ENCODE assay signal across 9 cellular contexts in the genomic region with DNA sequence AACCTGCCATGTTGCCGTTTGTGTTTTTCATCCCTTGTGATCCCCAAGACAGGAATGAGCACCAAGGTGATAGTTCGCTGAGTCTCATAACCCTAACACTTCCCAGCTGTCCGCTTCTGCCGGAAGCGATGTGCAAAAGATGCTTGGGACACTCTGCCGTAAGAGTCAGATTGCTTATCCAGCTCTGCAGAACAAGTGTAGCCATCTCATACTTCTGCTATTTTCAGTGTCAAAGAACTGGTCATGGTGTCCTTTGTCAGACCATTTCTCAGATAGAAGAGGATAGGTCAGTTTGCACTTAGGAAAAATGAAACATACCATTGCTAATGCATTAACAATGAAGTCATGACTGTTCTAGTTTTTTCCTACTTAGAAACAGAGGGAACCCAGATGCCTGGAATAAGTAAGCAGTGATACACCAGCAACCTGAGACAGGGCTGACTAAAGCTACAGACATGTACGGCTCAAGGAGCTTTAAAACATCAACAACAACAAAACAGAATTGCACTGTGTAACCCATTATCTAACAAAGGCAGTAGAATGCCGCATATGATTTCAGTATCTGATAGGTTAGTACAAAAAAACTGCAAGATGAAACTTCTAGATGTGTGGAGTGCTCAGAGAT. TPM values are rescaled to one million over a fixed set of nuclear protein-coding genes. Genes with fewer than 3 reads are reported as not detected.
DNase-seq lines count a peak whose midpoint lies in the region; ATAC-seq, FAIRE-seq and TF ChIP-seq lines count a peak whose summit lies in the region.
"Had no signal": no experiment of that assay in that cellular context is flagged by ENCODE, and none has a peak within 500 bp of the region (broad histone marks: within the 10 kb centered on the region; RNA-seq: fewer than 3 reads in every experiment).

No MANE protein-coding gene starts in this region.

- intact Hi-C loops in Calu3 (cut with micrococcal nuclease; ENCODE audit: unreplicated experiment), result no loop called here

- H3K4me3 ChIP-seq in subcutaneous abdominal adipose tissue (ENCODE audit: low read depth in 1 of 5, low read length in 5 of 5), result peak overlapping the region in 3 of 5 donors; percentile 39 to 40 (median 39)

- no peak for TF ChIP-seq CTCF in brain (conservative IDR thresholded peaks at IDR 0.05)
- no peak for TF ChIP-seq CTCF in Calu3 (IDR thresholded peaks at IDR 0.05; ENCODE audit: unreplicated experiment)

- H3K27me3 ChIP-seq in subcutaneous abdominal adipose tissue (ENCODE audit: control insufficient read depth in 5 of 5, insufficient read depth in 4 of 5, low read length in 5 of 5), result no peaks in the 10 kb centered on the region

- no peaks in the 10 kb centered on the region for H3K36me3 ChIP-seq in subcutaneous abdominal adipose tissue (ENCODE audit: control insufficient read depth in 5 of 5, insufficient read depth in 5 of 5, low read length in 5 of 5)

- H3K4me1 ChIP-seq in subcutaneous abdominal adipose tissue (ENCODE audit: control insufficient read depth in 5 of 5, insufficient read depth in 5 of 5, low read length in 5 of 5), result peaks cover 0 to 70% (median 30%) of the 10 kb centered on the region in 5 donors

- DNase-seq in HK-2 (ENCODE audit: unreplicated experiment), result peak; percentile 56
- peak; percentile 65 for DNase-seq in inferior parietal cortex (ENCODE audit: extremely low spot score)
- DNase-seq in Calu3, result no peak
- DNase-seq in DMS53 treated with DMSO at 0.1 percent for 48 hours (lab: John Stamatoyannopoulos, UW; ENCODE audit: unreplicated experiment), result no peak
- no peak for DNase-seq in GM19239 (ENCODE audit: insufficient read length, low spot score)
- DNase-seq: NCI-H2029 treated with DMSO at 0.1 percent for 48 hours had no signal

- peak overlapping the region; percentile 85 for H3K27ac ChIP-seq in subcutaneous abdominal adipose tissue (ENCODE audit: low read depth, low read length)

- H3K4me1 Mint-ChIP-seq in brain (peaks cover 97% of the 10 kb centered on the region), Calu3 (ENCODE audit: low read depth, unreplicated experiment) (peaks cover 34% of the 10 kb centered on the region)

- CTCF ChIA-PET in Calu3 (lab: Charles Lee), result interaction anchor here (1.2 kb wide), 1 partner anchor 58 kb away, joined by 3 read pairs; no protein-coding TSS in a partner anchor

- no peak for FAIRE-seq in GM19239 (lab: Jason Lieb, UNC)

- H3K9me3 Mint-ChIP-seq in brain (peaks cover 0 to 3% (median 0%) of the 10 kb centered on the region in 5 experiments), Calu3 (ENCODE audit: low read depth, unreplicated experiment) (no peaks in the 10 kb centered on the region)

- H3K27me3 Mint-ChIP-seq in brain (no peaks in the 10 kb centered on the region), Calu3 (ENCODE audit: unreplicated experiment) (no peaks in the 10 kb centered on the region)

- H3K27ac Mint-ChIP-seq in brain, result peak overlapping the region; percentile 22 to 95 (median 85)
- no peak overlapping the region for H3K27ac Mint-ChIP-seq in Calu3 (ENCODE audit: unreplicated experiment)

- H3K9ac ChIP-seq in subcutaneous abdominal adipose tissue (ENCODE audit: low read length in 5 of 5), result peak overlapping the region in 1 of 5 donors; percentile 55

- ATAC-seq in HG03108 (IDR thresholded peaks at IDR 0.05; ENCODE audit: unreplicated experiment), result no peak

- H3K9me3 ChIP-seq in subcutaneous abdominal adipose tissue (ENCODE audit: control insufficient read depth in 5 of 5, low read length in 5 of 5), result no peaks in the 10 kb centered on the region

- no TSS peak for BruUV-seq in Calu3 (replicated peaks; lab: Mats Ljungman, UMichigan)

- H3K4me3 Mint-ChIP-seq in brain (peak overlapping the region; percentile 21 to 86 (median 72)), Calu3 (ENCODE audit: low read depth, unreplicated experiment) (no peak overlapping the region)

- H3K36me3 Mint-ChIP-seq in brain (peaks cover 4% of the 10 kb centered on the region), Calu3 (ENCODE audit: insufficient read depth, unreplicated experiment) (no peaks in the 10 kb centered on the region)

RNA-seq across cellular contexts. Expression of a gene that starts 15.0 kb away (rescaled TPM):
- polyA plus RNA-seq in brain (ENCODE audit: insufficient read depth, low read depth, low replicate concordance), result 51.7 TPM
- 1.2 and 2.6 TPM in 2 replicates for total RNA-seq in Calu3 (2022)

Comparison
In these comparisons a context has a peak if more than half of its experiments do, and no peak if none do; other contexts are left out.
1. DNase-seq: peak in HK-2 (single experiment) and inferior parietal cortex (single experiment); none in Calu3 (single experiment), DMS53 treated with DMSO at 0.1 percent for 48 hours (single experiment) and GM19239 (single experiment).